12 cellular contexts compared by ENCODE assay signal in genomic region chr1:31666290-31666963, GRCh38. TPM values are rescaled to one million over a fixed set of nuclear protein-coding genes. Genes with fewer than 3 reads are reported as not detected.
DNase-seq lines count a peak whose midpoint lies in the region; ATAC-seq and TF ChIP-seq lines count a peak whose summit lies in the region.
"Had no signal": no experiment of that assay in that cellular context is flagged by ENCODE, and none has a peak within 500 bp of the region (broad histone marks: within the 10 kb centered on the region; RNA-seq: fewer than 3 reads in every experiment).

No MANE protein-coding gene starts in this region.

- H3K4me1 ChIP-seq in thyroid gland, result peaks cover 53 to 78% of the 10 kb centered on the region in 2 donors

- no peaks in the 10 kb centered on the region for H3K27me3 ChIP-seq in thyroid gland

- no peaks in the 10 kb centered on the region for H3K9me3 ChIP-seq in thyroid gland

- TF ChIP-seq CTCF in thyroid gland (IDR thresholded peaks at IDR 0.05), result peak in 1 of 6 experiments; percentile 22

- DNase-seq in DMS 273 (lab: John Stamatoyannopoulos, UW; ENCODE audit: unreplicated experiment), result peak; percentile 62
- no peak for DNase-seq in DMS 273 treated with DMSO at 0.1 percent for 48 hours (lab: John Stamatoyannopoulos, UW)
- peak; percentile 46 for DNase-seq in kidney glomerular epithelial cell (lab: John Stamatoyannopoulos, UW)
- DNase-seq in thyroid gland, result peak; percentile 80 to 82
- DNase-seq in stimulated activated CD4-positive, alpha-beta T cell treated with anti-CD3 and anti-CD28 coated beads, Interleukin-4, amount 100 ng/mL, for 24 hours, result no peak
- DNase-seq in activated T-cell treated with anti-CD3 and anti-CD28 coated beads, Interleukin-2, amount 50 U/mL, for 1 hour, result no peak
- DNase-seq: activated effector memory CD4-positive, alpha-beta T cell treated with Interleukin-2 at 50 U/mL for 16 hours had no signal

- WGBS in thyroid gland, 2 donors, result 44 to 45% methylated on average over 9 of the region's 9 CpGs

- peaks cover 0 to 1% of the 10 kb centered on the region in 2 donors for H3K36me3 ChIP-seq in thyroid gland

- intact Hi-C loops in thyroid gland (cut with DNase I), result loop anchor here (5.0 to 10.0 kb wide), 2 partner anchors 41 to 298 kb away; no protein-coding TSS in a partner anchor

- no peak overlapping the region for H3K4me3 ChIP-seq in thyroid gland (replicated peaks in 1 of 3)

- peak in 1 of 2 donors; percentile 32 for TF ChIP-seq POLR2A in thyroid gland (IDR thresholded peaks at IDR 0.05)

- H3K27ac ChIP-seq in angular gyrus (ENCODE audit: low read depth, low read length) (peak overlapping the region; percentile 68), thyroid gland (peak overlapping the region; percentile 90 to 95 (median 94))
- H3K27ac ChIP-seq: 22Rv1, HL-60 had no signal

- ATAC-seq in SK-N-SH treated with all-trans-retinoic acid at 6 μM for 48 hours, result no peak; the same call in 2 of the 3 replicates

TF ChIP-seq in SK-N-SH treated with all-trans-retinoic acid at 6 μM for 48 hours, 23 proteins besides CTCF, POLR2A, EP300 and RAD21:
- TF ChIP-seq ZNF565 (CRISPR knock-in tag; conservative IDR thresholded peaks at IDR 0.05; ENCODE audit: low read depth) (no peak), RARB (CRISPR knock-in tag; IDR thresholded peaks at IDR 0.05) (no peak), CSRNP3 (CRISPR knock-in tag; IDR thresholded peaks at IDR 0.05) (no peak)

RNA-seq across cellular contexts. Expression of gene PEF1, which starts 21.8 kb away (rescaled TPM):
- 100 to 1,000 TPM; 180 to 355 (median 312) TPM for total RNA-seq in thyroid gland

RNA-seq across cellular contexts. Expression of gene COL16A1, which starts 37.4 kb away (rescaled TPM):
- 100 to 1,000 TPM in 2 of 4 donors, 10 to 100 TPM in 2; 61.3 to 121 (median 97.1) TPM for total RNA-seq in thyroid gland

RNA-seq across cellular contexts. Expression of gene HCRTR1, which starts 48.9 kb away (rescaled TPM):
- 1 to 10 TPM in 2 of 4 donors, under 1 TPM in 2; 0.40 to 5.6 (median 1.3) TPM for total RNA-seq in thyroid gland
- total RNA-seq: SK-MEL-5 had no signal

Comparison
In these comparisons a context has a peak if more than half of its experiments do, and no peak if none do; other contexts are left out.
1. DNase-seq: peak in DMS 273 (single experiment), kidney glomerular epithelial cell (single experiment) and thyroid gland (2 of 2); none in DMS 273 treated with DMSO at 0.1 percent for 48 hours (single experiment), stimulated activated CD4-positive, alpha-beta T cell treated with anti-CD3 and anti-CD28 coated beads, Interleukin-4, amount 100 ng/mL, for 24 hours (single experiment) and activated T-cell treated with anti-CD3 and anti-CD28 coated beads, Interleukin-2, amount 50 U/mL, for 1 hour (single experiment).